20 cellular contexts compared by ENCODE assay signal in the genomic region with DNA sequence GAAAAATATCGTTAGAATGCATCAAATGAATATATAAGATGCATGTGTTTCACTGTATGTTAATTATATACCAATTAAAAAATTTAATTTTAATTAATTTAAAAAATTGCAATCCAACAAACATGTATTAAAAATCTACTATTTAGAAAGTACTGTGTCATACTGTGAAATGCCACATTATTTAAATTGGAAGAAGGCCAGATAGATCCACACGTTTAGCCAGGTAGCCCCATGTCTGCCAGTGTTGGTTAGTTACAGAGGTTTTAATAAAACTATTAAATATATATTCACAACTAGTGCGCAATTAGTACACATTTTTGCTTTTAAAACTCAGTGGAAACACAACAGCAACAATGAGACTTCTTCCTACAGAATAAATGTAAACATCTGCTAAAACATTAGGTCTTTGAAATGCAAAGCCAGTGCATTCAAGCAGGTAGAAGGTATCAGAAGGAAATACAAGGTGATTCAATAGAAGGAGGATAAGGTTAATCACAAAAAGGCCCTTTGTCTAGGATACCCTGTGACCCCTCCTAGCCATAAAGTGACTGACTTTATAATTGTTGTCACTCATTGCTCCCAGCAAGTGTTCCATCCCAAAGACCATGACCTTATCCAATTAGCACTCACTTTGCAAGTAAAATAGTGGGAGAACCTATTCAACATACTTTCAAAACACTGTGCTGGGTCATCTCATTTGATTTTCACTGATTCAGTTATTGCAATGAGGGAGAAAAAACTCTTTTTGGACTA.
"Had no signal": no experiment of that assay in that cellular context is flagged by ENCODE, and none has a peak within 500 bp of the region (broad histone marks: within the 10 kb centered on the region; RNA-seq: fewer than 3 reads in every experiment).

No MANE protein-coding gene starts in this region.

- ATAC-seq: heart left ventricle; left colon; mucosa of descending colon; naive thymus-derived CD8-positive, alpha-beta T cell; psoas muscle; stimulated activated effector memory CD8-positive, alpha-beta T cell treated with anti-CD3 and anti-CD28 coated beads, Interleukin-12 subunit alpha, Interleukin-12 subunit beta, amount 100 ng/mL, for 72 hours had no signal

- H3K9me3 ChIP-seq: colonic mucosa, mucosa of descending colon, neutrophil, psoas muscle, right lobe of liver had no signal

- H3K36me3 ChIP-seq: colonic mucosa, heart left ventricle, neutrophil, right lobe of liver, tibial artery, upper lobe of left lung, uterus had no signal

- H3K27me3 ChIP-seq: colonic mucosa, heart left ventricle, neutrophil, right lobe of liver, tibial artery, upper lobe of left lung, uterus had no signal

- H3K4me3 ChIP-seq: colonic mucosa, heart left ventricle, mucosa of descending colon, psoas muscle, right lobe of liver, tibial artery, upper lobe of left lung, uterus had no signal

- FAIRE-seq: endothelial cell of umbilical vein had no signal

- H3K4me1 ChIP-seq: colonic mucosa, heart left ventricle, psoas muscle, right lobe of liver, tibial artery, upper lobe of left lung, uterus had no signal

- H3K27ac ChIP-seq: colonic mucosa, heart left ventricle, neutrophil, psoas muscle, right lobe of liver, tibial artery, upper lobe of left lung, uterus had no signal

- DNase-seq: colonic mucosa; dermis blood vessel endothelial cell; foreskin melanocyte; heart left ventricle; hippocampal formation; left colon; mammary epithelial cell; mucosa of descending colon; naive thymus-derived CD8-positive, alpha-beta T cell; psoas muscle; retina; right lobe of liver; stimulated activated CD4-positive, alpha-beta T cell treated with anti-CD3 and anti-CD28 coated beads, Interleukin-4, amount 100 ng/mL, for 1 hour; stimulated activated CD8-positive, alpha-beta memory T cell treated with anti-CD3 and anti-CD28 coated beads, Interleukin-4, amount 100 ng/mL, for 48 hours; tibial artery; upper lobe of left lung; uterus had no signal
